In the genomic region with DNA sequence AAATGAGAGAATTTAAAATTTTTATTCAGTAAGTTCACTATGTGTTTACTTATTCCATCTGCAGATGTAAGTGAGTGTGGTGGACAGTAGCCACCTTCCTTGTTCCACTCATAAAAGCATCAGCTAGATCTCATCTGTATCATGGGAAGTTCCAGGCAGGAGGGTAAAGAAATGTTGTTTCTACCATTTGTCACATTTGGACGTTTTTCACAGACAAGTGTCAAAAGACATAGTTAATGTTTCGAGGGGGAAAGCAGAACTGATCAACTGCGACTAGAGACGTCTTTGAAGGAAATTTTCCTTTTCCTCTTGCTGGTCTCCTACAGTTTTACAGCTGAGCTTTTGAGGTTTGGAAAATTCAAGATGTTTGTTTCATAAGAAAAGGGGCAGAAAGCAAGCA, we compare ENCODE assay signal across 8 cellular contexts.
"Had no signal": no experiment of that assay in that cellular context is flagged by ENCODE, and none has a peak within 500 bp of the region (broad histone marks: within the 10 kb centered on the region; RNA-seq: fewer than 3 reads in every experiment).

No MANE protein-coding gene starts in this region.

- H3K4me3 ChIP-seq: GM23338 had no signal

- H3K27ac Mint-ChIP-seq: H9, HFFc6, IgD-negative memory B cell had no signal

- H3K4me2 ChIP-seq: GM23338, KMS-11 had no signal

- ATAC-seq: GM23338, HCT116 had no signal

- H3K27ac ChIP-seq: HL-60, KMS-11 had no signal

- DNase-seq: H9, HFFc6, KBM-7 had no signal

- H3K9me3 Mint-ChIP-seq: GM23338, H9, IgD-negative memory B cell had no signal

- H3K9ac ChIP-seq: KMS-11 had no signal

- H3K4me3 Mint-ChIP-seq: GM23338, H9, HFFc6, IgD-negative memory B cell had no signal

- H3K4me1 Mint-ChIP-seq: IgD-negative memory B cell had no signal
